In the genomic region with DNA sequence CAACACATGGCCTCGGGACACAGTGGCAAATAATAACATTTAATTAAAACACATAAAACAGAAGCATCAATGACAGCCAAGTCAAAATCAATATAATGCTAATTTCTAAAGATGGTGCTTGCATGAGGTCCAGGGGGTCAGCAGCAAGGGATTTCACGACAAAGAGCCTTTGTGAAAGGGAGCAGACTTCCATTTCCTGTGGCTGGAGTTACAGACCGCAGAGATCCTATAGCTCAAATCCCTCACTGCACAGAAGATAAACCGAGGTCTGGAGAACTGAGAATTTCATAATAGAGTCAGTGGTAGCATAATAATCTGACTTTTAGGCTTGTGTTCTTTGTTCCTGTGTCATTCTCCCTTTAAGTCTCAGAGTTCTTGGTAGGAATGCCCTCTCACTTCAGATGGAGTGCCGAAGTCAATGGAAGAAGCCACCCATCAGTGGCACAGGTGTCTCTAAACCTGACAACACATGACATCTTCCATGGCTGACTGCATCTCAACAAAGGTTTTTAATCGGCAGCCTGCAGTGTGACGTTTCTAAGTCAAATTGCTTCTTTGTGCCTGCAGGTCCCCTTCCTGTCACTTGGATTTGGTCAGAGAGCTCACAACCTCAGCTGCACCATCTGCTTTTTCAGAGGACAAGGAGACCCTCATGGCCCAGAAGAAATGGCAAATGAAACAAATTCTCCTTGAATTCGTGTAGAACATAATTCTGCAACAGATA, we compare ENCODE assay signal across 13 cellular contexts.
"Had no signal": no experiment of that assay in that cellular context is flagged by ENCODE, and none has a peak within 500 bp of the region (broad histone marks: within the 10 kb centered on the region; RNA-seq: fewer than 3 reads in every experiment).

No MANE protein-coding gene starts in this region.

- ATAC-seq: activated CD8-positive, alpha-beta T cell treated with anti-CD3 and anti-CD28 coated beads, Interleukin-2, amount 10 ng/mL, durations not matched to agents 7 days and 5 days; heart left ventricle; left lobe of liver; natural killer cell treated with Interleukin-12 subunit alpha and Interleukin-12 subunit beta and Interleukin-15 and Interleukin-18, amount 100 ng/mL, for 72 hours had no signal

- H3K27ac ChIP-seq: cardiac muscle cell, esophagus muscularis mucosa, heart left ventricle, stomach had no signal

- H3K27me3 ChIP-seq: cardiac muscle cell, esophagus muscularis mucosa, heart left ventricle had no signal

- H3K4me3 ChIP-seq: cardiac muscle cell, esophagus muscularis mucosa, heart left ventricle, stomach had no signal

- DNase-seq: activated CD4-positive, alpha-beta T cell treated with anti-CD3 and anti-CD28 coated beads for 48 hours; activated CD8-positive, alpha-beta memory T cell treated with anti-CD3 and anti-CD28 coated beads, Interleukin-2, amount 50 U/mL, for 48 hours; activated CD8-positive, alpha-beta T cell treated with anti-CD3 and anti-CD28 coated beads, Interleukin-2, amount 10 ng/mL, durations not matched to agents 7 days and 5 days; activated naive CD4-positive, alpha-beta T cell treated with Interleukin-2 at 50 U/mL for 16 hours; foreskin fibroblast; heart left ventricle; islet precursor cell; stimulated activated CD4-positive, alpha-beta T cell treated with anti-CD3 and anti-CD28 coated beads, Interleukin-4, amount 100 ng/mL, for 24 hours; stomach had no signal

- H3K36me3 ChIP-seq: cardiac muscle cell, esophagus muscularis mucosa, heart left ventricle, stomach had no signal
